12 cellular contexts compared by ENCODE assay signal in the genomic region with DNA sequence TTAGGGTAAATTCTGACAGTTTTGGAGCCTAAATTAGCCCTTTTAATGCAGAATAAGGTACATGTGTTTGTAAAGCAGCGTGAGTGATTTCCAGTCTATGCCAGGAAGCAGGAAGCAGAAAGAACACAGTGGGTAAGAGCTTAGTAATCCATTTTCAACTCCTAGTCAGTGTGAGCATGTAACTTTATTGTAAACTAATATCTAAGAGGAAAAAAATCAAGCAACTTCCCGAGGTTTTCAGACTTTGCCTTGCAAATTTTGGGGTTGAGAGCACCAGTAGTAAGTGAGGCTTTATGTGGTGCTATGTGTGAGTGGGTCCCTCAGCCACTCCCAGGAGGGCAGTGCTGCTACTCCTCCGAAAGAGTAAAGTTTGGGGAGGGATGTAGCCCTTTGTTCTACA. TPM values are rescaled to one million over a fixed set of nuclear protein-coding genes. Genes with fewer than 3 reads are reported as not detected.
A peak's percentile ranks its signal among the peaks of the same experiment; 100 is the strongest.
DNase-seq lines count a peak whose midpoint lies in the region; ATAC-seq, FAIRE-seq and TF ChIP-seq lines count a peak whose summit lies in the region.
"Had no signal": no experiment of that assay in that cellular context is flagged by ENCODE, and none has a peak within 500 bp of the region (broad histone marks: within the 10 kb centered on the region; RNA-seq: fewer than 3 reads in every experiment).

No MANE protein-coding gene starts in this region.

- FAIRE-seq in GM12891 (lab: Jason Lieb, UNC): peak; percentile 5

- no peaks in the 10 kb centered on the region for H3K27me3 ChIP-seq in stomach
- H3K27me3 ChIP-seq: right lobe of liver had no signal

- no peak for TF ChIP-seq EP300 in stomach (IDR thresholded peaks at IDR 0.05)

- peak overlapping the region in 4 of 5 donors; percentile 16 to 99 (median 98) for H3K27ac ChIP-seq in stomach
- H3K27ac ChIP-seq: right lobe of liver had no signal

- peaks cover 0 to 5% (median 4%) of the 10 kb centered on the region in 4 donors for H3K36me3 ChIP-seq in stomach
- no peaks in the 10 kb centered on the region for H3K36me3 ChIP-seq in mucosa of descending colon (ENCODE audit: low read depth)

- intact Hi-C loops in stomach (cut with DNase I; ENCODE audit: low total_unique reads): no loop called here
- intact Hi-C loops in mucosa of descending colon (cut with DNase I, micrococcal nuclease): no loop called here

- ATAC-seq in mucosa of descending colon (no peak), GM18511 (IDR thresholded peaks at IDR 0.05; ENCODE audit: unreplicated experiment) (no peak)
- ATAC-seq: right lobe of liver had no signal

- TF ChIP-seq CTCF in stomach (IDR thresholded peaks at IDR 0.05) (no peak), mucosa of descending colon (IDR thresholded peaks at IDR 0.05) (no peak)

- no peaks in the 10 kb centered on the region for H3K9me3 ChIP-seq in stomach
- H3K9me3 ChIP-seq in mucosa of descending colon: no peaks in the 10 kb centered on the region
- H3K9me3 ChIP-seq: right lobe of liver had no signal

- TF ChIP-seq POLR2A in GM12891 (IDR thresholded peaks at IDR 0.05; ENCODE audit: low read depth, low read length) (no peak), Raji (IDR thresholded peaks at IDR 0.05; ENCODE audit: insufficient read depth, low read depth, low read length) (peak; percentile 79), stomach (IDR thresholded peaks at IDR 0.05) (no peak)

- H3K4me1 ChIP-seq in stomach: peaks cover 37 to 88% (median 72%) of the 10 kb centered on the region in 4 donors
- peaks cover 49% of the 10 kb centered on the region for H3K4me1 ChIP-seq in mucosa of descending colon (ENCODE audit: low read depth)

- DNase-seq in GM12891 (ENCODE audit: insufficient read length, low spot score): no peak
- peak; percentile 43 for DNase-seq in inferior parietal cortex (ENCODE audit: extremely low spot score)
- DNase-seq in stomach: no peak
- DNase-seq in mucosa of descending colon: no peak
- no peak for DNase-seq in NCI-H524 treated with DMSO at 0.1 percent for 48 hours (lab: John Stamatoyannopoulos, UW)
- DNase-seq in D341Med (ENCODE audit: low spot score): no peak
- DNase-seq: activated CD4-positive, CD25-positive, alpha-beta regulatory T cell; NCI-H345; right lobe of liver; SHP77 treated with DMSO at 0.1 percent for 48 hours had no signal

- H3K4me3 ChIP-seq in stomach: no peak overlapping the region
- no peak overlapping the region for H3K4me3 ChIP-seq in mucosa of descending colon
- H3K4me3 ChIP-seq: right lobe of liver had no signal

- WGBS in stomach, 5 donors: 53 to 65% (median 63%) methylated on average over 3 of the region's 3 CpGs

TF ChIP-seq in GM12891, 5 proteins besides CTCF, POLR2A, EP300 and RAD21:
- peak; percentile 43; the same call in 1 of the 2 replicates for TF ChIP-seq POU2F2 (IDR thresholded peaks at IDR 0.05; ENCODE audit: low read depth, low read length)
- no peak for TF ChIP-seq TAF1 (IDR thresholded peaks at IDR 0.05; ENCODE audit: low read depth, low read length)

RNA-seq across cellular contexts. Expression of a gene that starts 2.9 kb away (rescaled TPM):
- polyA plus RNA-seq in GM12891 (2012; ENCODE audit: low read depth, missing spikeins): 6.4 TPM
- 10 to 100 TPM; 12.7 to 81.1 (median 32.2) TPM for total RNA-seq in stomach
- polyA plus RNA-seq in stomach: 10 to 100 TPM in 1 of 3 donors, 1 to 10 TPM in 2; 6.0 to 10.6 (median 6.1) TPM
- total RNA-seq in mucosa of descending colon: 10 to 100 TPM; 45.7 to 84.9 (median 61.0) TPM

RNA-seq across cellular contexts. Expression of a gene that starts 40.6 kb away (rescaled TPM):
- not detected for polyA plus RNA-seq in GM12891 (2012; ENCODE audit: low read depth, missing spikeins)
- total RNA-seq in stomach (under 1 TPM in 1 of 5 donors, not detected in 4; 0.18 TPM), mucosa of descending colon (1 to 10 TPM in 1 of 3 donors, not detected in 2; 1.7 TPM)
- polyA plus RNA-seq in stomach: under 1 TPM in 1 of 3 donors, not detected in 2; 0.08 TPM
- total RNA-seq: right lobe of liver had no signal
